ENCODE assay signal across 19 cellular contexts in genomic region chr9:128600111-128600510, GRCh38. TPM values are rescaled to one million over a fixed set of nuclear protein-coding genes. Genes with fewer than 3 reads are reported as not detected.
A peak's percentile ranks its signal among the peaks of the same experiment; 100 is the strongest.
DNase-seq lines count a peak whose midpoint lies in the region; ATAC-seq and TF ChIP-seq lines count a peak whose summit lies in the region.
"Had no signal": no experiment of that assay in that cellular context is flagged by ENCODE, and none has a peak within 500 bp of the region (broad histone marks: within the 10 kb centered on the region; RNA-seq: fewer than 3 reads in every experiment).

No MANE protein-coding gene starts in this region.

- peaks cover 9% of the 10 kb centered on the region for H3K4me1 Mint-ChIP-seq in activated naive CD4-positive, alpha-beta T cell treated with anti-CD3 and anti-CD28 coated beads for 36 hours (ENCODE audit: low read depth)
- no peaks in the 10 kb centered on the region for H3K4me1 Mint-ChIP-seq in brain
- no peaks in the 10 kb centered on the region for H3K4me1 Mint-ChIP-seq in stimulated activated effector memory CD8-positive, alpha-beta T cell treated with anti-CD3 and anti-CD28 coated beads, Interleukin-12 subunit alpha, Interleukin-12 subunit beta, amount 100 ng/mL, for 72 hours
- no peaks in the 10 kb centered on the region for H3K4me1 Mint-ChIP-seq in naive thymus-derived CD8-positive, alpha-beta T cell

- peak; percentile 60 for ATAC-seq in stimulated activated effector memory CD8-positive, alpha-beta T cell treated with anti-CD3 and anti-CD28 coated beads, Interleukin-12 subunit alpha, Interleukin-12 subunit beta, amount 100 ng/mL, for 72 hours
- no peak for ATAC-seq in naive thymus-derived CD8-positive, alpha-beta T cell
- ATAC-seq in GM21447 (IDR thresholded peaks at IDR 0.05; ENCODE audit: unreplicated experiment): no peak

- no peaks in the 10 kb centered on the region for H3K27me3 Mint-ChIP-seq in activated naive CD4-positive, alpha-beta T cell treated with anti-CD3 and anti-CD28 coated beads for 36 hours (ENCODE audit: low read depth)
- no peaks in the 10 kb centered on the region for H3K27me3 Mint-ChIP-seq in brain
- no peaks in the 10 kb centered on the region for H3K27me3 Mint-ChIP-seq in naive thymus-derived CD8-positive, alpha-beta T cell

- POLR2A ChIA-PET in RWPE1 (lab: Yijun Ruan, JAX; ENCODE audit: low non-redundant PET): no interaction called here
- POLR2A ChIA-PET in naive thymus-derived CD8-positive, alpha-beta T cell (lab: Charles Lee): interaction anchor here (0.6 kb wide), 1 partner anchor 46 kb away, joined by 3 read pairs; no protein-coding TSS in a partner anchor

- peak overlapping the region; percentile 25; the same call in 1 of the 2 replicates for H3K27ac ChIP-seq in RWPE1

- TF ChIP-seq CTCF in RWPE1 (conservative IDR thresholded peaks at IDR 0.05; ENCODE audit: low read depth) (no peak), brain (conservative IDR thresholded peaks at IDR 0.05) (no peak)

- DNase-seq in activated naive CD4-positive, alpha-beta T cell treated with anti-CD3 and anti-CD28 coated beads for 36 hours: no peak
- no peak for DNase-seq in activated naive CD4-positive, alpha-beta T cell treated with Interleukin-2 at 50 U/mL for 16 hours
- no peak for DNase-seq in RWPE1 (ENCODE audit: low spot score)
- no peak for DNase-seq in stimulated activated effector memory CD8-positive, alpha-beta T cell treated with anti-CD3 and anti-CD28 coated beads, Interleukin-12 subunit alpha, Interleukin-12 subunit beta, amount 100 ng/mL, for 72 hours (ENCODE audit: low spot score in 2 of 2)
- DNase-seq in naive thymus-derived CD8-positive, alpha-beta T cell: no peak
- DNase-seq: C1 segment of cervical spinal cord; DMS79; H7; HFFc6; KG1; NCI-H1105 treated with DMSO at 0.1 percent for 48 hours; NCI-H1694; NCI-H2081 treated with DMSO at 0.1 percent for 48 hours; NCI-H446 treated with DMSO at 0.1 percent for 48 hours; NCI-H748 treated with DMSO at 0.1 percent for 48 hours; NK-92 treated with Interleukin-12 subunit alpha and Interleukin-12 subunit beta, amount 100 ng/mL, for 24 hours; Right ventricle myocardium superior had no signal

- CTCF ChIA-PET in activated naive CD4-positive, alpha-beta T cell treated with anti-CD3 and anti-CD28 coated beads for 36 hours (lab: Charles Lee): interaction anchor here (0.7 kb wide), 1 partner anchor 10 kb away, joined by 3 read pairs; no protein-coding TSS in a partner anchor
- CTCF ChIA-PET in RWPE1 (lab: Yijun Ruan, JAX): no interaction called here

- peaks cover 21% of the 10 kb centered on the region for H3K36me3 Mint-ChIP-seq in activated naive CD4-positive, alpha-beta T cell treated with anti-CD3 and anti-CD28 coated beads for 36 hours (ENCODE audit: low read depth)
- H3K36me3 Mint-ChIP-seq in brain: peaks cover 90% of the 10 kb centered on the region
- H3K36me3 Mint-ChIP-seq in stimulated activated effector memory CD8-positive, alpha-beta T cell treated with anti-CD3 and anti-CD28 coated beads, Interleukin-12 subunit alpha, Interleukin-12 subunit beta, amount 100 ng/mL, for 72 hours: peaks cover 100% of the 10 kb centered on the region
- H3K36me3 Mint-ChIP-seq in naive thymus-derived CD8-positive, alpha-beta T cell: peaks cover 4 to 89% (median 22%) of the 10 kb centered on the region in 3 donors

- no peak overlapping the region for H3K4me3 Mint-ChIP-seq in activated naive CD4-positive, alpha-beta T cell treated with anti-CD3 and anti-CD28 coated beads for 36 hours
- H3K4me3 Mint-ChIP-seq in brain: no peak overlapping the region
- no peak overlapping the region for H3K4me3 Mint-ChIP-seq in stimulated activated effector memory CD8-positive, alpha-beta T cell treated with anti-CD3 and anti-CD28 coated beads, Interleukin-12 subunit alpha, Interleukin-12 subunit beta, amount 100 ng/mL, for 72 hours
- no peak overlapping the region for H3K4me3 Mint-ChIP-seq in naive thymus-derived CD8-positive, alpha-beta T cell
- H3K4me3 Mint-ChIP-seq: HFFc6 had no signal

- intact Hi-C loops in activated naive CD4-positive, alpha-beta T cell treated with anti-CD3 and anti-CD28 coated beads for 36 hours (cut with micrococcal nuclease): no loop called here

- H3K9me3 Mint-ChIP-seq in activated naive CD4-positive, alpha-beta T cell treated with anti-CD3 and anti-CD28 coated beads for 36 hours: no peaks in the 10 kb centered on the region
- no peaks in the 10 kb centered on the region for H3K9me3 Mint-ChIP-seq in brain
- no peaks in the 10 kb centered on the region for H3K9me3 Mint-ChIP-seq in stimulated activated effector memory CD8-positive, alpha-beta T cell treated with anti-CD3 and anti-CD28 coated beads, Interleukin-12 subunit alpha, Interleukin-12 subunit beta, amount 100 ng/mL, for 72 hours
- H3K9me3 Mint-ChIP-seq in naive thymus-derived CD8-positive, alpha-beta T cell: no peaks in the 10 kb centered on the region
- H3K9me3 Mint-ChIP-seq: HFFc6 had no signal

- peak overlapping the region; percentile 68 for H3K27ac Mint-ChIP-seq in activated naive CD4-positive, alpha-beta T cell treated with anti-CD3 and anti-CD28 coated beads for 36 hours
- H3K27ac Mint-ChIP-seq in brain: peak overlapping the region in 3 of 5 experiments; percentile 38 to 80 (median 77)
- H3K27ac Mint-ChIP-seq in stimulated activated effector memory CD8-positive, alpha-beta T cell treated with anti-CD3 and anti-CD28 coated beads, Interleukin-12 subunit alpha, Interleukin-12 subunit beta, amount 100 ng/mL, for 72 hours: peak overlapping the region; percentile 32
- peak overlapping the region in 1 of 10 donors; percentile 63 for H3K27ac Mint-ChIP-seq in naive thymus-derived CD8-positive, alpha-beta T cell
- H3K27ac Mint-ChIP-seq: HFFc6 had no signal

RNA-seq across cellular contexts. Expression of gene SPTAN1, which starts 47.7 kb away (rescaled TPM):
- total RNA-seq in activated naive CD4-positive, alpha-beta T cell treated with anti-CD3 and anti-CD28 coated beads for 36 hours: 100 to 1,000 TPM; 162 to 183 TPM
- 822 TPM for polyA plus RNA-seq in brain (ENCODE audit: insufficient read depth, low read depth, low replicate concordance)
- 100 to 1,000 TPM; 395 to 402 TPM for total RNA-seq in naive thymus-derived CD8-positive, alpha-beta T cell
- 100 to 1,000 TPM in 1 of 3 donors, 10 to 100 TPM in 2; 38.2 to 117 (median 57.5) TPM for polyA plus RNA-seq in naive thymus-derived CD8-positive, alpha-beta T cell

RNA-seq across cellular contexts. Expression of gene DYNC2I2, which starts 56.5 kb away (rescaled TPM):
- total RNA-seq in activated naive CD4-positive, alpha-beta T cell treated with anti-CD3 and anti-CD28 coated beads for 36 hours: 10 to 100 TPM; 32.4 to 32.8 TPM
- 320 TPM for polyA plus RNA-seq in brain (ENCODE audit: insufficient read depth, low read depth, low replicate concordance)
- 1 to 10 TPM; 6.0 to 8.3 TPM for total RNA-seq in naive thymus-derived CD8-positive, alpha-beta T cell
- 1 to 10 TPM; 2.7 to 4.1 (median 3.9) TPM for polyA plus RNA-seq in naive thymus-derived CD8-positive, alpha-beta T cell
